In the genomic region with DNA sequence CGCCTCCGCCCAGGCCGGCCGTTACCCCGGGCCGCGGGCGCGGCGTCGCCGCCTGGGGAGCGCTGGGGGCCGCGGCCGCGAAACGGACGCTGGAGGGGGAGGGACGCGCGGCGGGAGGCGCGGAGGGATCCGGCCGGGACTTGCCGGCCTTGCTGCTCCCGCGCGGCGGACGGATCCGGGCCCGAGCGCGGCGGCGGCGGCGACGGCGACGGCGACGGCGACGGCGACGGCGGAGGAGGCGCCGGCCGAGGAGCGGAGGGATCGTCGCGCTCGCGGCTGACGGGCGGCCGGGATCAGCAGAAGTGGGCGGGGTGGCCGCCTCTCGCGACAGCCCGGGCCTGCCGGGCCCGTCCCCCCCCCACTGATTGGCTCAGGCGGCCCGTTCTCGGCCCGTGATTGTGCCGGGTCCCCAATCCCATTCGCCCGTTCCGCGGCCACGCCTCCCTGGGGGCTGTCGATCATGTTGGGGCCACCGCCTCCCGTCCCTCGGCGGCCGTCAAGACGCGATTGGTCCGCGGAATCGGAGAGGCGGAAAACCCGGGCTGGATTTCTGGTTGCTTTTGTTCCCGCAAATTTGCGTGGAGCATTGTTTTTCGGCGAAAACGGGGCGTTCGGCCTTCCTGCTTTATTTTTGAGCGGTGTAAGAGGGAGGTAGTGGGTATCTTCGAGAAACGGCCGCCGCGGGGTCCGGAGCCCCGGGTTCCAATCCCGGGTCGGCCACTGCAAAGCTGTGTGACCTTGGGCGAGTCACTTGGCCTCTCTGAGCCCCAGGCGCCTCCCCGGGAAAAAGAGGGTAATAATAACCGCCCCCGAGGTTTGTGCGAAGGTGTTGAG, we compare ENCODE assay signal across 8 cellular contexts. TPM values are rescaled to one million over a fixed set of nuclear protein-coding genes. Genes with fewer than 3 reads are reported as not detected.
DNase-seq lines count a peak whose midpoint lies in the region; ATAC-seq and TF ChIP-seq lines count a peak whose summit lies in the region.

A gene (minus strand): TSS at position 304 of the 834 bp plus-strand sequence. CDS start 786 bp downstream, outside the sequence.

- H3K9me3 Mint-ChIP-seq in activated naive CD8-positive, alpha-beta T cell treated with anti-CD3 and anti-CD28 coated beads for 36 hours, result no peaks in the 10 kb centered on the region
- no peaks in the 10 kb centered on the region for H3K9me3 Mint-ChIP-seq in osteocyte (ENCODE audit: unreplicated experiment)

- no peaks in the 10 kb centered on the region for H3K27me3 ChIP-seq in testis

- POLR2A ChIA-PET in HEK293T (lab: Yijun Ruan, JAX), result no interaction called here

- peaks cover 37% of the 10 kb centered on the region for H3K4me1 ChIP-seq in testis

- H3K27me3 Mint-ChIP-seq in activated naive CD8-positive, alpha-beta T cell treated with anti-CD3 and anti-CD28 coated beads for 36 hours, result peaks cover 13% of the 10 kb centered on the region
- H3K27me3 Mint-ChIP-seq in osteocyte (ENCODE audit: unreplicated experiment), result no peaks in the 10 kb centered on the region

- intact Hi-C loops in head of caudate nucleus (cut with DNase I), result loop anchor here (5.0 kb wide), 1 partner anchor 101 kb away; a partner anchor contains a TSS
- intact Hi-C loops in testis (cut with DNase I; ENCODE audit: low total_unique reads), result no loop called here

- peaks cover 53% of the 10 kb centered on the region for H3K4me1 Mint-ChIP-seq in activated naive CD8-positive, alpha-beta T cell treated with anti-CD3 and anti-CD28 coated beads for 36 hours
- H3K4me1 Mint-ChIP-seq in osteocyte (ENCODE audit: unreplicated experiment), result peaks cover 42% of the 10 kb centered on the region

- H3K36me3 ChIP-seq in testis (ENCODE audit: low read depth, missing control alignments), result no peaks in the 10 kb centered on the region

- H3K4me3 Mint-ChIP-seq in activated naive CD8-positive, alpha-beta T cell treated with anti-CD3 and anti-CD28 coated beads for 36 hours, result peak within 1 kb of the TSS; percentile 87
- H3K4me3 Mint-ChIP-seq in osteocyte (ENCODE audit: unreplicated experiment), result peak within 1 kb of the TSS; percentile 82

- TF ChIP-seq POLR2A in testis (IDR thresholded peaks at IDR 0.05), result no peak

- ATAC-seq in SK-N-SH treated with all-trans-retinoic acid at 6 μM for 48 hours, result peak; percentile 92

- DNase-seq in GM04504 (ENCODE audit: low read depth) (peak; percentile 97), HEK293T (ENCODE audit: extremely low spot score) (peak; percentile 96), NCI-H1048 (lab: John Stamatoyannopoulos, UW) (peak; percentile 86), head of caudate nucleus (peak; percentile 97 to 100 (median 99)), osteocyte (ENCODE audit: extremely low spot score, unreplicated experiment) (peak; percentile 100), testis (peak; percentile 99)
- DNase-seq in activated naive CD8-positive, alpha-beta T cell treated with anti-CD3 and anti-CD28 coated beads for 36 hours, result peak; percentile 100

- no peak for TF ChIP-seq CTCF in osteocyte (IDR thresholded peaks at IDR 0.05)
- no peak for TF ChIP-seq CTCF in testis (IDR thresholded peaks at IDR 0.05)

- H3K36me3 Mint-ChIP-seq in activated naive CD8-positive, alpha-beta T cell treated with anti-CD3 and anti-CD28 coated beads for 36 hours, result peaks cover 4% of the 10 kb centered on the region
- peaks cover 2% of the 10 kb centered on the region for H3K36me3 Mint-ChIP-seq in osteocyte (ENCODE audit: unreplicated experiment)

- CTCF ChIA-PET in HEK293T (lab: Yijun Ruan, JAX), result no interaction called here

- peak within 1 kb of the TSS; percentile 60 for H3K27ac Mint-ChIP-seq in activated naive CD8-positive, alpha-beta T cell treated with anti-CD3 and anti-CD28 coated beads for 36 hours
- H3K27ac Mint-ChIP-seq in osteocyte (ENCODE audit: unreplicated experiment), result peak within 1 kb of the TSS; percentile 79

- H3K4me3 ChIP-seq in testis, result peak within 1 kb of the TSS; percentile 58 to 60

- peak within 1 kb of the TSS in 1 of 2 donors; percentile 69 for H3K27ac ChIP-seq in testis

- no peaks in the 10 kb centered on the region for H3K9me3 ChIP-seq in testis

- 0% methylated on average over 22 to 91 of the region's 116 CpGs for WGBS in testis, 2 donors

TF ChIP-seq in HEK293T, 16 proteins besides CTCF, POLR2A, EP300 and RAD21:
- no peak for TF ChIP-seq NFRKB (IDR thresholded peaks at IDR 0.05)
- TF ChIP-seq ARNT (IDR thresholded peaks at IDR 0.05), result no peak
- TF ChIP-seq CTBP1 (IDR thresholded peaks at IDR 0.05; ENCODE audit: borderline replicate concordance), result no peak
- TF ChIP-seq FOXM1 (IDR thresholded peaks at IDR 0.05; ENCODE audit: borderline replicate concordance), result peak; percentile 84
- TF ChIP-seq LEF1 (IDR thresholded peaks at IDR 0.05; ENCODE audit: borderline replicate concordance), result peak; percentile 73; the same call in 1 of the 2 replicates
- 0 out of 2 replicates have a peak, but pooled peaks have one; percentile 19 for TF ChIP-seq L3MBTL2 (conservative IDR thresholded peaks at IDR 0.05)
- TF ChIP-seq TARDBP (IDR thresholded peaks at IDR 0.05), result no peak
- TF ChIP-seq, protein P1, sequence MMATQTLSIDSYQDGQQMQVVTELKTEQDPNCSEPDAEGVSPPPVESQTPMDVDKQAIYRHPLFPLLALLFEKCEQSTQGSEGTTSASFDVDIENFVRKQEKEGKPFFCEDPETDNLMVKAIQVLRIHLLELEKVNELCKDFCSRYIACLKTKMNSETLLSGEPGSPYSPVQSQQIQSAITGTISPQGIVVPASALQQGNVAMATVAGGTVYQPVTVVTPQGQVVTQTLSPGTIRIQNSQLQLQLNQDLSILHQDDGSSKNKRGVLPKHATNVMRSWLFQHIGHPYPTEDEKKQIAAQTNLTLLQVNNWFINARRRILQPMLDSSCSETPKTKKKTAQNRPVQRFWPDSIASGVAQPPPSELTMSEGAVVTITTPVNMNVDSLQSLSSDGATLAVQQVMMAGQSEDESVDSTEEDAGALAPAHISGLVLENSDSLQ (IDR thresholded peaks at IDR 0.05), result peak; percentile 99

TF ChIP-seq in SK-N-SH treated with all-trans-retinoic acid at 6 μM for 48 hours, 23 proteins besides CTCF, POLR2A, EP300 and RAD21 (continues in another document):
- TF ChIP-seq ESRRG (CRISPR knock-in tag; IDR thresholded peaks at IDR 0.05) (no peak), ZNF70 (CRISPR knock-in tag; IDR thresholded peaks at IDR 0.05) (no peak), ARNTL (CRISPR knock-in tag; IDR thresholded peaks at IDR 0.05; ENCODE audit: borderline replicate concordance, low read depth) (no peak), ZFP30 (CRISPR knock-in tag; IDR thresholded peaks at IDR 0.05) (no peak), SNAI2 (CRISPR knock-in tag; IDR thresholded peaks at IDR 0.05) (no peak), ZNF565 (CRISPR knock-in tag; conservative IDR thresholded peaks at IDR 0.05; ENCODE audit: low read depth) (no peak), ISL1 (CRISPR knock-in tag; IDR thresholded peaks at IDR 0.05) (no peak), TCF4 (CRISPR knock-in tag; IDR thresholded peaks at IDR 0.05; ENCODE audit: borderline replicate concordance) (no peak)
- TF ChIP-seq, protein P2, sequence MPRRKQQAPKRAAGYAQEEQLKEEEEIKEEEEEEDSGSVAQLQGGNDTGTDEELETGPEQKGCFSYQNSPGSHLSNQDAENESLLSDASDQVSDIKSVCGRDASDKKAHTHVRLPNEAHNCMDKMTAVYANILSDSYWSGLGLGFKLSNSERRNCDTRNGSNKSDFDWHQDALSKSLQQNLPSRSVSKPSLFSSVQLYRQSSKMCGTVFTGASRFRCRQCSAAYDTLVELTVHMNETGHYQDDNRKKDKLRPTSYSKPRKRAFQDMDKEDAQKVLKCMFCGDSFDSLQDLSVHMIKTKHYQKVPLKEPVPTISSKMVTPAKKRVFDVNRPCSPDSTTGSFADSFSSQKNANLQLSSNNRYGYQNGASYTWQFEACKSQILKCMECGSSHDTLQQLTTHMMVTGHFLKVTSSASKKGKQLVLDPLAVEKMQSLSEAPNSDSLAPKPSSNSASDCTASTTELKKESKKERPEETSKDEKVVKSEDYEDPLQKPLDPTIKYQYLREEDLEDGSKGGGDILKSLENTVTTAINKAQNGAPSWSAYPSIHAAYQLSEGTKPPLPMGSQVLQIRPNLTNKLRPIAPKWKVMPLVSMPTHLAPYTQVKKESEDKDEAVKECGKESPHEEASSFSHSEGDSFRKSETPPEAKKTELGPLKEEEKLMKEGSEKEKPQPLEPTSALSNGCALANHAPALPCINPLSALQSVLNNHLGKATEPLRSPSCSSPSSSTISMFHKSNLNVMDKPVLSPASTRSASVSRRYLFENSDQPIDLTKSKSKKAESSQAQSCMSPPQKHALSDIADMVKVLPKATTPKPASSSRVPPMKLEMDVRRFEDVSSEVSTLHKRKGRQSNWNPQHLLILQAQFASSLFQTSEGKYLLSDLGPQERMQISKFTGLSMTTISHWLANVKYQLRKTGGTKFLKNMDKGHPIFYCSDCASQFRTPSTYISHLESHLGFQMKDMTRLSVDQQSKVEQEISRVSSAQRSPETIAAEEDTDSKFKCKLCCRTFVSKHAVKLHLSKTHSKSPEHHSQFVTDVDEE (CRISPR knock-in tag; IDR thresholded peaks at IDR 0.05), result no peak
- TF ChIP-seq, protein P3, sequence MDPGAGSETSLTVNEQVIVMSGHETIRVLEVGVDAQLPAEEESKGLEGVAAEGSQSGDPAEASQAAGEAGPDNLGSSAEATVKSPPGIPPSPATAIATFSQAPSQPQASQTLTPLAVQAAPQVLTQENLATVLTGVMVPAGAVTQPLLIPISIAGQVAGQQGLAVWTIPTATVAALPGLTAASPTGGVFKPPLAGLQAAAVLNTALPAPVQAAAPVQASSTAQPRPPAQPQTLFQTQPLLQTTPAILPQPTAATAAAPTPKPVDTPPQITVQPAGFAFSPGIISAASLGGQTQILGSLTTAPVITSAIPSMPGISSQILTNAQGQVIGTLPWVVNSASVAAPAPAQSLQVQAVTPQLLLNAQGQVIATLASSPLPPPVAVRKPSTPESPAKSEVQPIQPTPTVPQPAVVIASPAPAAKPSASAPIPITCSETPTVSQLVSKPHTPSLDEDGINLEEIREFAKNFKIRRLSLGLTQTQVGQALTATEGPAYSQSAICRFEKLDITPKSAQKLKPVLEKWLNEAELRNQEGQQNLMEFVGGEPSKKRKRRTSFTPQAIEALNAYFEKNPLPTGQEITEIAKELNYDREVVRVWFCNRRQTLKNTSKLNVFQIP (CRISPR knock-in tag; IDR thresholded peaks at IDR 0.05; ENCODE audit: borderline replicate concordance, low read depth), result peak; percentile 42; the same call in 1 of the 2 replicates

RNA-seq across cellular contexts. Expression of the gene that starts here (rescaled TPM):
- 1 to 10 TPM; 5.5 to 5.7 TPM for total RNA-seq in activated naive CD8-positive, alpha-beta T cell treated with anti-CD3 and anti-CD28 coated beads for 36 hours
- total RNA-seq in osteocyte, result 44.8 and 47.7 TPM in 2 replicates
- 10 to 100 TPM; 82.3 to 94.0 TPM for total RNA-seq in testis
- 130 TPM for polyA plus RNA-seq in testis (ENCODE audit: insufficient read depth, low read depth, low replicate concordance)
